26 cellular contexts compared by ENCODE assay signal in genomic region chr15:22851513-22851912, GRCh38.
"Had no signal": no experiment of that assay in that cellular context is flagged by ENCODE, and none has a peak within 500 bp of the region (broad histone marks: within the 10 kb centered on the region; RNA-seq: fewer than 3 reads in every experiment).

No MANE protein-coding gene starts in this region.

- FAIRE-seq: HepG2 had no signal

- H3K27me3 Mint-ChIP-seq: activated CD4-positive, alpha-beta T cell treated with anti-CD3 and anti-CD28 coated beads, Interleukin-2, amount 10 ng/mL, durations not matched to agents 7 days and 5 days; activated naive CD8-positive, alpha-beta T cell had no signal

- H3K27ac Mint-ChIP-seq: activated naive CD4-positive, alpha-beta T cell treated with anti-CD3 and anti-CD28 coated beads for 36 hours had no signal

- DNase-seq: activated CD4-positive, alpha-beta T cell treated with anti-CD3 and anti-CD28 coated beads, Interleukin-2, amount 10 ng/mL, durations not matched to agents 7 days and 5 days; activated CD4-positive, CD25-positive, alpha-beta regulatory T cell treated with anti-CD3 and anti-CD28 coated beads, Interleukin-2, amount 50 U/mL, for 72 hours; activated gamma-delta T cell; activated naive CD4-positive, alpha-beta T cell treated with anti-CD3 and anti-CD28 coated beads for 36 hours; activated T-cell treated with anti-CD3 and anti-CD28 coated beads for 4 hours; adrenal gland; anterior cingulate cortex; cerebellar nuclear complex; MM.1S; NCI-H1105; NCI-H1436; NCI-H1694 treated with DMSO at 0.1 percent for 48 hours; NCI-H2029 treated with DMSO at 0.1 percent for 48 hours; NCI-H345; NCI-H510A treated with DMSO at 0.1 percent for 48 hours; NCI-H69; NK-92 treated with Interleukin-12 subunit alpha and Interleukin-12 subunit beta, amount 100 ng/mL, for 24 hours; OCI-M1; Peyer's patch; Right ventricle myocardium superior; SJCRH30; SW 1271 had no signal

- H3K4me3 Mint-ChIP-seq: activated CD4-positive, alpha-beta T cell treated with anti-CD3 and anti-CD28 coated beads, Interleukin-2, amount 10 ng/mL, durations not matched to agents 7 days and 5 days; activated naive CD4-positive, alpha-beta T cell treated with anti-CD3 and anti-CD28 coated beads for 36 hours; activated naive CD8-positive, alpha-beta T cell had no signal

- H3K27ac ChIP-seq: adrenal gland, Peyer's patch, RWPE1, SJCRH30 had no signal

- H3K9me3 ChIP-seq: adrenal gland, Peyer's patch, SJCRH30 had no signal

- ATAC-seq: HepG2, SK-N-SH treated with all-trans-retinoic acid at 6 μM for 48 hours had no signal

- H3K4me1 ChIP-seq: adrenal gland, Peyer's patch, SJCRH30 had no signal

- H3K27me3 ChIP-seq: adrenal gland, Peyer's patch, SJCRH30 had no signal

- H3K9me3 Mint-ChIP-seq: activated CD4-positive, alpha-beta T cell treated with anti-CD3 and anti-CD28 coated beads, Interleukin-2, amount 10 ng/mL, durations not matched to agents 7 days and 5 days; activated naive CD4-positive, alpha-beta T cell treated with anti-CD3 and anti-CD28 coated beads for 36 hours had no signal

- H3K4me3 ChIP-seq: adrenal gland, Peyer's patch, SJCRH30 had no signal
